In genomic region chr9:111961575-111961974, GRCh38 we compare ENCODE assay signal across 11 cellular contexts.
DNase-seq lines count a peak whose midpoint lies in the region; ATAC-seq, FAIRE-seq and TF ChIP-seq lines count a peak whose summit lies in the region.
"Had no signal": no experiment of that assay in that cellular context is flagged by ENCODE, and none has a peak within 500 bp of the region (broad histone marks: within the 10 kb centered on the region; RNA-seq: fewer than 3 reads in every experiment).

No MANE protein-coding gene starts in this region.

- H3K4me2 ChIP-seq in osteoblast (ENCODE audit: insufficient read depth, low read length) = no peak overlapping the region

- peaks cover 53% of the 10 kb centered on the region for H3K4me1 ChIP-seq in osteoblast (ENCODE audit: insufficient read depth, low read length)

- ATAC-seq in HG02840 (IDR thresholded peaks at IDR 0.05; ENCODE audit: low FRiP score, unreplicated experiment) = no peak

- no peak overlapping the region for H3K4me3 ChIP-seq in brain microvascular endothelial cell (ENCODE audit: low read depth, low read length)
- H3K4me3 ChIP-seq in osteoblast (ENCODE audit: insufficient read depth, low read length) = no peak overlapping the region

- H3K27ac ChIP-seq in brain microvascular endothelial cell (peak overlapping the region; percentile 92), osteoblast (ENCODE audit: low read depth, low read length) (peak overlapping the region; percentile 98)

- in situ Hi-C loops in brain microvascular endothelial cell (cut with HindIII; ENCODE audit: low pct_ligation_motif_present, low sequenced_read_pairs) = no loop called here

- H2AFZ ChIP-seq in osteoblast (ENCODE audit: low read length) = no peak overlapping the region

- no peaks in the 10 kb centered on the region for H3K79me2 ChIP-seq in osteoblast (ENCODE audit: insufficient read depth, low read length)

- no peaks in the 10 kb centered on the region for H4K20me1 ChIP-seq in osteoblast (ENCODE audit: insufficient read depth, low read length)

- DNase-seq in H54 (ENCODE audit: insufficient read length, low spot score) (peak; percentile 20), NCI-H2196 (lab: John Stamatoyannopoulos, UW; ENCODE audit: unreplicated experiment) (peak; percentile 92), brain microvascular endothelial cell (peak; percentile 73), osteoblast (ENCODE audit: insufficient read length, low spot score, missing footprints) (no peak), inferior parietal cortex (ENCODE audit: extremely low spot score) (no peak), GM12891 (ENCODE audit: insufficient read length, low spot score) (no peak)
- no peak for DNase-seq in central memory CD4-positive, alpha-beta T cell
- DNase-seq: activated CD4-positive, CD25-positive, alpha-beta regulatory T cell treated with anti-CD3 and anti-CD28 coated beads, Interleukin-2, amount 50 U/mL, for 72 hours; amniotic stem cell; NCI-H526 treated with DMSO at 0.1 percent for 48 hours had no signal

- no peaks in the 10 kb centered on the region for H3K9me3 ChIP-seq in osteoblast (ENCODE audit: low read depth, low read length)

- TF ChIP-seq POLR2A in H54 (IDR thresholded peaks at IDR 0.05; ENCODE audit: low read depth, low read length) (no peak), GM12891 (IDR thresholded peaks at IDR 0.05; ENCODE audit: low read depth, low read length) (no peak)

- no peak for TF ChIP-seq CTCF in brain microvascular endothelial cell (IDR thresholded peaks at IDR 0.05; ENCODE audit: low read depth, low read length, missing control alignments)
- TF ChIP-seq CTCF in osteoblast (IDR thresholded peaks at IDR 0.05; ENCODE audit: extremely low read depth, low read depth, low read length) = no peak

- FAIRE-seq in H54 (lab: Jason Lieb, UNC) = peak; percentile 89
- FAIRE-seq in GM12891 (lab: Jason Lieb, UNC) = no peak

- no peaks in the 10 kb centered on the region for H3K27me3 ChIP-seq in brain microvascular endothelial cell (replicated peaks)
- no peaks in the 10 kb centered on the region for H3K27me3 ChIP-seq in osteoblast (ENCODE audit: insufficient read depth, low read length)

- H3K36me3 ChIP-seq in brain microvascular endothelial cell (replicated peaks) (no peaks in the 10 kb centered on the region), osteoblast (ENCODE audit: insufficient read depth, low read length) (no peaks in the 10 kb centered on the region)

TF ChIP-seq in GM12891, 5 proteins besides CTCF, POLR2A, EP300 and RAD21:
- no peak for TF ChIP-seq PAX5 (IDR thresholded peaks at IDR 0.05; ENCODE audit: insufficient read depth, low read length, severe bottlenecking)
- TF ChIP-seq POU2F2 (IDR thresholded peaks at IDR 0.05; ENCODE audit: low read depth, low read length) = no peak
- TF ChIP-seq SPI1 (IDR thresholded peaks at IDR 0.05; ENCODE audit: low read depth, low read length) = no peak
- TF ChIP-seq TAF1 (IDR thresholded peaks at IDR 0.05; ENCODE audit: low read depth, low read length) = no peak
- no peak for TF ChIP-seq POLR2AphosphoS5 (IDR thresholded peaks at IDR 0.05; ENCODE audit: low read depth, low read length)

Comparison
In these comparisons a context has a peak if more than half of its experiments do, and no peak if none do; other contexts are left out.
1. DNase-seq: peak in H54 (single experiment), NCI-H2196 (single experiment) and brain microvascular endothelial cell (single experiment); none in osteoblast (single experiment), inferior parietal cortex (single experiment), GM12891 (single experiment) and central memory CD4-positive, alpha-beta T cell (single experiment).